ENCODE assay signal across 8 cellular contexts in the genomic region with DNA sequence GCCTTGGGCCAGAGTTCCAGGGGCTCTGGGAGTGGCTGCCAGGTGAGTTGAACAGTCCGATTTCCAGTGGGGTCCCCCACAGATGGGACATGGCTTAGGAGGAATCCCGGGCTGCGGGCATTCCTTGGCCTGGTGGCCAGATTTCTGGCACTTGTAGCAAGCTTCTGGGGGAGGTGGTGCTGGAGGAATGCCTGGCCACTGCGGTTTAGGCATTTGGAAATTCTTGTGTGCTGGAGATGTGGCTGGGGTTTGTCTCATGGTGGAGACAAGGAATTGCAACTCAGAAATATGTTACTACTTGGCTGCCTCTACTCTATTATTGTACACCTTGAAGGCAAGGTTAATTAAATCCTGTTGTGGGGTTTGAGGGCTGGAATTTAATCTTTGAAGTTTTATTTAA.
A peak's percentile ranks its signal among the peaks of the same experiment; 100 is the strongest.
DNase-seq lines count a peak whose midpoint lies in the region; ATAC-seq and TF ChIP-seq lines count a peak whose summit lies in the region.
"Not testable (repeated sequence)": the region's sequence is repeated elsewhere in the genome, so short reads cannot be mapped to it uniquely, and the experiment has no call there.

No MANE protein-coding gene starts in this region.

- H3K27me3 ChIP-seq in MG63 = not testable (repeated sequence)

- H3K27me3 Mint-ChIP-seq in osteocyte (ENCODE audit: unreplicated experiment) = not testable (repeated sequence)

- H3K4me3 Mint-ChIP-seq in osteocyte (ENCODE audit: unreplicated experiment) = not testable (repeated sequence)

- H3K36me3 Mint-ChIP-seq in osteocyte (ENCODE audit: unreplicated experiment) = not testable (repeated sequence)

- H3K9me3 Mint-ChIP-seq in osteocyte (ENCODE audit: unreplicated experiment) = peaks cover 40% of the 10 kb centered on the region

- TF ChIP-seq CTCF in AG10803 (conservative IDR thresholded peaks at IDR 0.05; ENCODE audit: low read length); coronary artery (IDR thresholded peaks at IDR 0.05); osteocyte (IDR thresholded peaks at IDR 0.05): not testable (repeated sequence)

- not testable (repeated sequence) for ATAC-seq in left lobe of liver

- DNase-seq in A172 (ENCODE audit: low spot score) = peak; percentile 68
- peak; percentile 63 for DNase-seq in AG10803 (ENCODE audit: low read depth)
- peak; percentile 26 for DNase-seq in EL
- DNase-seq in MG63 = peak; percentile 62
- DNase-seq in RPMI7951 (ENCODE audit: low read depth) = peak; percentile 4
- DNase-seq in coronary artery (ENCODE audit: low spot score) = peak; percentile 21
- DNase-seq in left lobe of liver (ENCODE audit: low spot score) = peak; percentile 18
- DNase-seq in osteocyte (ENCODE audit: extremely low spot score, unreplicated experiment) = peak; percentile 74

- not testable (repeated sequence) for H3K27ac ChIP-seq in coronary artery

- not testable (repeated sequence) for H3K4me1 Mint-ChIP-seq in osteocyte (ENCODE audit: unreplicated experiment)

- H3K9me3 ChIP-seq in MG63 = not testable (repeated sequence)

- H3K27ac Mint-ChIP-seq in osteocyte (ENCODE audit: unreplicated experiment) = not testable (repeated sequence)

- H3K36me3 ChIP-seq in MG63 = not testable (repeated sequence)

- not testable (repeated sequence) for H3K4me3 ChIP-seq in AG10803 (ENCODE audit: low read length); MG63; coronary artery

Comparison
In these comparisons a context has a peak if more than half of its experiments do, and no peak if none do; other contexts are left out.
1. DNase-seq: peak in every context shown above with its lines; median percentile 74 in osteocyte; 68 in A172; 63 in AG10803; 62 in MG63; 26 in EL; 21 in coronary artery; 18 in left lobe of liver; 4 in RPMI7951.